22 cellular contexts compared by ENCODE assay signal in genomic region chr13:75329723-75330122, GRCh38.
A peak's percentile ranks its signal among the peaks of the same experiment; 100 is the strongest.
DNase-seq lines count a peak whose midpoint lies in the region; ATAC-seq and TF ChIP-seq lines count a peak whose summit lies in the region.
"Had no signal": no experiment of that assay in that cellular context is flagged by ENCODE, and none has a peak within 500 bp of the region (broad histone marks: within the 10 kb centered on the region; RNA-seq: fewer than 3 reads in every experiment).

No MANE protein-coding gene starts in this region.

- no peak overlapping the region for H3K4me3 ChIP-seq in CD4-positive, CD25-positive, alpha-beta regulatory T cell (ENCODE audit: low read depth, low read length)
- no peak overlapping the region for H3K4me3 ChIP-seq in neural progenitor cell
- H3K4me3 ChIP-seq: A549, cardiac muscle cell, uterus had no signal

- H3K27me3 ChIP-seq in CD4-positive, CD25-positive, alpha-beta regulatory T cell (ENCODE audit: control insufficient read depth, insufficient read depth, low read length) = no peaks in the 10 kb centered on the region
- H3K27me3 ChIP-seq in neural progenitor cell = no peaks in the 10 kb centered on the region
- H3K27me3 ChIP-seq: cardiac muscle cell, uterus had no signal

- DNase-seq in CD4-positive, CD25-positive, alpha-beta regulatory T cell = no peak
- DNase-seq in HuH-7.5 (ENCODE audit: low spot score) (peak; percentile 19), epithelial cell of prostate (ENCODE audit: low read depth, low spot score) (no peak), neural progenitor cell (ENCODE audit: low spot score) (no peak), superior temporal gyrus (ENCODE audit: extremely low spot score) (no peak), osteocyte (ENCODE audit: extremely low spot score, unreplicated experiment) (no peak)
- DNase-seq in activated CD8-positive, alpha-beta memory T cell treated with anti-CD3 and anti-CD28 coated beads, Interleukin-2, amount 10 ng/mL, durations not matched to agents 7 days and 5 days = no peak
- no peak for DNase-seq in activated CD4-positive, alpha-beta T cell treated with anti-CD3 and anti-CD28 coated beads, Interleukin-2, amount 50 U/mL, for 48 hours
- DNase-seq: activated CD4-positive, alpha-beta T cell treated with anti-CD3 and anti-CD28 coated beads for 4 hours; dermis blood vessel endothelial cell; kidney glomerular epithelial cell; MM.1S; NCI-H1436; NCI-H2171 treated with DMSO at 0.1 percent for 48 hours; stimulated activated CD4-positive, alpha-beta T cell treated with anti-CD3 and anti-CD28 coated beads, Interleukin-12 subunit alpha, Interleukin-12 subunit beta, amount 100 ng/mL, for 4 hours; stimulated activated CD8-positive, alpha-beta memory T cell treated with anti-CD3 and anti-CD28 coated beads, Interleukin-4, amount 100 ng/mL, for 48 hours; SW 1271; uterus had no signal

- no peaks in the 10 kb centered on the region for H3K27me3 Mint-ChIP-seq in CD4-positive, CD25-positive, alpha-beta regulatory T cell
- H3K27me3 Mint-ChIP-seq in neural progenitor cell (ENCODE audit: insufficient read depth, low read depth) = no peaks in the 10 kb centered on the region
- no peaks in the 10 kb centered on the region for H3K27me3 Mint-ChIP-seq in osteocyte (ENCODE audit: unreplicated experiment)
- H3K27me3 Mint-ChIP-seq in activated CD8-positive, alpha-beta memory T cell treated with anti-CD3 and anti-CD28 coated beads, Interleukin-2, amount 10 ng/mL, durations not matched to agents 7 days and 5 days = peaks cover 2% of the 10 kb centered on the region

- H3K9ac ChIP-seq in neural progenitor cell = no peak overlapping the region

- H3K9me3 ChIP-seq in CD4-positive, CD25-positive, alpha-beta regulatory T cell (ENCODE audit: control insufficient read depth in 2 of 2, low read length in 2 of 2) = no peaks in the 10 kb centered on the region
- H3K9me3 ChIP-seq in neural progenitor cell (ENCODE audit: low read depth) = no peaks in the 10 kb centered on the region
- H3K9me3 ChIP-seq: A549, uterus had no signal

- peaks cover 10 to 38% (median 19%) of the 10 kb centered on the region in 4 donors for H3K4me1 Mint-ChIP-seq in CD4-positive, CD25-positive, alpha-beta regulatory T cell
- H3K4me1 Mint-ChIP-seq in neural progenitor cell (peaks cover 2% of the 10 kb centered on the region), osteocyte (ENCODE audit: unreplicated experiment) (peaks cover 8% of the 10 kb centered on the region)
- H3K4me1 Mint-ChIP-seq in activated CD8-positive, alpha-beta memory T cell treated with anti-CD3 and anti-CD28 coated beads, Interleukin-2, amount 10 ng/mL, durations not matched to agents 7 days and 5 days = peaks cover 14% of the 10 kb centered on the region

- H3K9me3 Mint-ChIP-seq in CD4-positive, CD25-positive, alpha-beta regulatory T cell = no peaks in the 10 kb centered on the region
- no peaks in the 10 kb centered on the region for H3K9me3 Mint-ChIP-seq in neural progenitor cell
- no peaks in the 10 kb centered on the region for H3K9me3 Mint-ChIP-seq in osteocyte (ENCODE audit: unreplicated experiment)
- H3K9me3 Mint-ChIP-seq in activated CD8-positive, alpha-beta memory T cell treated with anti-CD3 and anti-CD28 coated beads, Interleukin-2, amount 10 ng/mL, durations not matched to agents 7 days and 5 days (ENCODE audit: low read depth) = no peaks in the 10 kb centered on the region
- H3K9me3 Mint-ChIP-seq: nephron had no signal

- ATAC-seq in CD4-positive, CD25-positive, alpha-beta regulatory T cell (ENCODE audit: low read depth in 2 of 2) = no peak
- no peak for ATAC-seq in activated CD8-positive, alpha-beta memory T cell treated with anti-CD3 and anti-CD28 coated beads, Interleukin-2, amount 10 ng/mL, durations not matched to agents 7 days and 5 days
- ATAC-seq: A549 had no signal

- no peaks in the 10 kb centered on the region for H4K20me1 ChIP-seq in neural progenitor cell (ENCODE audit: low read depth)

- H3K27ac Mint-ChIP-seq in CD4-positive, CD25-positive, alpha-beta regulatory T cell = peak overlapping the region in 2 of 3 donors; percentile 54 to 59
- H3K27ac Mint-ChIP-seq in neural progenitor cell (no peak overlapping the region), osteocyte (ENCODE audit: unreplicated experiment) (no peak overlapping the region)
- no peak overlapping the region for H3K27ac Mint-ChIP-seq in activated CD8-positive, alpha-beta memory T cell treated with anti-CD3 and anti-CD28 coated beads, Interleukin-2, amount 10 ng/mL, durations not matched to agents 7 days and 5 days
- H3K27ac Mint-ChIP-seq: mesothelial cell of epicardium had no signal

- CTCF ChIA-PET in activated CD8-positive, alpha-beta memory T cell treated with anti-CD3 and anti-CD28 coated beads, Interleukin-2, amount 10 ng/mL, durations not matched to agents 7 days and 5 days (lab: Charles Lee) = no interaction called here

- no peaks in the 10 kb centered on the region for H3K36me3 ChIP-seq in CD4-positive, CD25-positive, alpha-beta regulatory T cell (ENCODE audit: control insufficient read depth, insufficient read depth, low read length)
- H3K36me3 ChIP-seq in neural progenitor cell = no peaks in the 10 kb centered on the region
- H3K36me3 ChIP-seq: uterus had no signal

- H3K4me3 Mint-ChIP-seq in CD4-positive, CD25-positive, alpha-beta regulatory T cell = peak overlapping the region in 1 of 4 donors; percentile 30
- H3K4me3 Mint-ChIP-seq in neural progenitor cell (no peak overlapping the region), osteocyte (ENCODE audit: unreplicated experiment) (no peak overlapping the region)
- H3K4me3 Mint-ChIP-seq in activated CD8-positive, alpha-beta memory T cell treated with anti-CD3 and anti-CD28 coated beads, Interleukin-2, amount 10 ng/mL, durations not matched to agents 7 days and 5 days = no peak overlapping the region
- H3K4me3 Mint-ChIP-seq: mesothelial cell of epicardium, nephron had no signal

- no peaks in the 10 kb centered on the region for H3K79me2 ChIP-seq in neural progenitor cell (ENCODE audit: low read depth)

- peaks cover 3% of the 10 kb centered on the region for H3K36me3 Mint-ChIP-seq in CD4-positive, CD25-positive, alpha-beta regulatory T cell
- no peaks in the 10 kb centered on the region for H3K36me3 Mint-ChIP-seq in neural progenitor cell
- no peaks in the 10 kb centered on the region for H3K36me3 Mint-ChIP-seq in osteocyte (ENCODE audit: unreplicated experiment)
- H3K36me3 Mint-ChIP-seq in activated CD8-positive, alpha-beta memory T cell treated with anti-CD3 and anti-CD28 coated beads, Interleukin-2, amount 10 ng/mL, durations not matched to agents 7 days and 5 days = no peaks in the 10 kb centered on the region

- H3F3A ChIP-seq in neural progenitor cell (ENCODE audit: low read depth) = no peaks in the 10 kb centered on the region

- no peak for TF ChIP-seq CTCF in neural progenitor cell (IDR thresholded peaks at IDR 0.05)
- no peak for TF ChIP-seq CTCF in osteocyte (IDR thresholded peaks at IDR 0.05)

- no peak overlapping the region for H3K4me2 ChIP-seq in neural progenitor cell
- H3K4me2 ChIP-seq: A549 had no signal

- peaks cover 20% of the 10 kb centered on the region for H3K4me1 ChIP-seq in CD4-positive, CD25-positive, alpha-beta regulatory T cell (ENCODE audit: control insufficient read depth, insufficient read depth, low read length, poor library complexity, severe bottlenecking)
- H3K4me1 ChIP-seq in neural progenitor cell = peaks cover 17% of the 10 kb centered on the region
- H3K4me1 ChIP-seq: A549, uterus had no signal

- no peak overlapping the region for H2AFZ ChIP-seq in neural progenitor cell (replicated peaks)

- no peak overlapping the region for H3K27ac ChIP-seq in CD4-positive, CD25-positive, alpha-beta regulatory T cell (ENCODE audit: insufficient read depth, low read length, poor library complexity, severe bottlenecking)
- peak overlapping the region; percentile 50 for H3K27ac ChIP-seq in epithelial cell of prostate
- H3K27ac ChIP-seq in neural progenitor cell = peak overlapping the region; percentile 17
- H3K27ac ChIP-seq: A549, cardiac muscle cell, uterus had no signal

Comparison
In these comparisons a context has a peak if more than half of its experiments do, and no peak if none do; other contexts are left out.
1. H3K27ac Mint-ChIP-seq: peak in CD4-positive, CD25-positive, alpha-beta regulatory T cell (2 of 3); none in neural progenitor cell (single experiment), osteocyte (single experiment) and activated CD8-positive, alpha-beta memory T cell treated with anti-CD3 and anti-CD28 coated beads, Interleukin-2, amount 10 ng/mL, durations not matched to agents 7 days and 5 days (single experiment).